27 cellular contexts compared by ENCODE assay signal in genomic region chrX:22148565-22148964, GRCh38.
DNase-seq lines count a peak whose midpoint lies in the region; ATAC-seq, FAIRE-seq and TF ChIP-seq lines count a peak whose summit lies in the region.
"Had no signal": no experiment of that assay in that cellular context is flagged by ENCODE, and none has a peak within 500 bp of the region (broad histone marks: within the 10 kb centered on the region; RNA-seq: fewer than 3 reads in every experiment).

No MANE protein-coding gene starts in this region.

- H3K27ac ChIP-seq in A549 (no peak overlapping the region), GM12878 (ENCODE audit: control insufficient read depth, insufficient read depth) (no peak overlapping the region), H1 (ENCODE audit: low read depth, low read length) (no peak overlapping the region)
- H3K27ac ChIP-seq: BLaER1 had no signal

- no TSS peak for BruUV-seq in GM12878 (replicated peaks; lab: Mats Ljungman, UMichigan)

- no peak overlapping the region for H2BK120ac ChIP-seq in H1 (replicated peaks; ENCODE audit: low read depth, low read length)

- no peak overlapping the region for H2AK5ac ChIP-seq in H1 (ENCODE audit: low read depth, low read length)

- H4K20me1 ChIP-seq in GM12878 (ENCODE audit: control insufficient read depth, insufficient read depth) (no peaks in the 10 kb centered on the region), H1 (replicated peaks in 1 of 2; ENCODE audit: control insufficient read depth in 1 of 2, insufficient read depth in 2 of 2, low read length in 2 of 2) (no peaks in the 10 kb centered on the region)
- H4K20me1 ChIP-seq: BLaER1 had no signal

- no peak overlapping the region for H2AFZ ChIP-seq in GM12878 (ENCODE audit: control insufficient read depth, low read depth, low read length)
- H2AFZ ChIP-seq in H1 (ENCODE audit: low read length): no peak overlapping the region

- H3K27me3 ChIP-seq in GM12878 (replicated peaks in 1 of 2; ENCODE audit: control insufficient read depth in 2 of 2, insufficient read depth in 2 of 2, low read length in 1 of 2) (no peaks in the 10 kb centered on the region), H1 (replicated peaks in 1 of 4; ENCODE audit: control insufficient read depth in 3 of 4, extremely low read depth in 1 of 4, insufficient read depth in 3 of 4, low read length in 3 of 4) (no peaks in the 10 kb centered on the region)
- H3K27me3 ChIP-seq: BE2C, BLaER1 had no signal

- no peak overlapping the region for H3K18ac ChIP-seq in H1 (ENCODE audit: extremely low read depth, low read length)

- H2BK15ac ChIP-seq in H1 (ENCODE audit: low read length): no peak overlapping the region

- H3K23ac ChIP-seq in H1 (ENCODE audit: insufficient read length): no peak overlapping the region

- SMC1A ChIA-PET in GM12878 (lab: Charles Lee; ENCODE audit: uncharacterized antibody, unreplicated experiment): interaction anchor here (0.6 kb wide), 1 partner anchor 12 kb away, joined by 3 read pairs; no protein-coding TSS in a partner anchor

- H3K36me3 ChIP-seq in GM12878 (ENCODE audit: control insufficient read depth in 2 of 2, insufficient read depth in 2 of 2, low read length in 1 of 2) (no peaks in the 10 kb centered on the region), H1 (ENCODE audit: control insufficient read depth in 2 of 4, insufficient read depth in 4 of 4, low read length in 3 of 4) (no peaks in the 10 kb centered on the region)
- H3K36me3 ChIP-seq: BE2C, BLaER1 had no signal

- H3K4me1 ChIP-seq in A549: no peaks in the 10 kb centered on the region
- H3K4me1 ChIP-seq in GM12878 (ENCODE audit: control insufficient read depth, insufficient read depth, low read length): no peaks in the 10 kb centered on the region
- H3K4me1 ChIP-seq in H1 (replicated peaks in 1 of 4; ENCODE audit: control insufficient read depth in 3 of 4, insufficient read depth in 4 of 4, low read length in 3 of 4): no peaks in the 10 kb centered on the region
- H3K4me1 ChIP-seq: BE2C had no signal

- FAIRE-seq in A549 (lab: Jason Lieb, UNC) (peak; percentile 97), G401.6 (lab: Jason Lieb, UNC) (peak; percentile 36), GM12878 (lab: Jason Lieb, UNC) (no peak), H1 (lab: Jason Lieb, UNC) (no peak)
- FAIRE-seq: A204.1, GM12892, GM18507 had no signal

- DNase-seq in A549 (ENCODE audit: low read depth in 1 of 2, low spot score in 1 of 2) (no peak), GM12878 (ENCODE audit: low read depth, low spot score) (no peak), H1 (ENCODE audit: low read depth in 1 of 2, low spot score in 2 of 2) (no peak), hepatic stellate cell (ENCODE audit: low spot score) (no peak), chondrocyte (ENCODE audit: low spot score) (no peak), AG20443 (ENCODE audit: low spot score) (no peak)
- no peak for DNase-seq in activated T-cell treated with anti-CD3 and anti-CD28 coated beads, Interleukin-2, amount 50 U/mL, for 1 hour
- DNase-seq: 8988T; BE2C; C1 segment of cervical spinal cord; CD4-positive, alpha-beta memory T cell; CD4-positive, CD25-positive, alpha-beta regulatory T cell; CD8-positive, alpha-beta memory T cell; COR-L47; DMS 273 treated with DMSO at 0.1 percent for 48 hours; DMS153; DMS53; DMS79; DND-41; EL; GF-D8 had no signal

- H3K4me3 ChIP-seq in A549 (no peak overlapping the region), GM12878 (no peak overlapping the region), H1 (ENCODE audit: extremely low read depth in 1 of 4, insufficient read depth in 2 of 4, low read depth in 3 of 4, low read length in 4 of 4) (no peak overlapping the region)
- H3K4me3 ChIP-seq: BLaER1 had no signal

- H3K23me2 ChIP-seq in H1 (ENCODE audit: low read depth, low read length): no peaks in the 10 kb centered on the region

- CTCF ChIA-PET in A549 (lab: Yijun Ruan, JAX) (interaction anchor here (2.8 kb wide), 1 partner anchor 13 kb away, joined by 7 read pairs; no protein-coding TSS in a partner anchor), GM12878 (lab: Yijun Ruan, JAX) (interaction anchor here (2.1 to 2.6 kb wide), 2 partner anchors 12 to 15 kb away, joined by 8 to 21 read pairs; no protein-coding TSS in a partner anchor), H1 (lab: Charles Lee; ENCODE audit: partially characterized antibody) (interaction anchor here (1.1 kb wide), 1 partner anchor 13 kb away, joined by 5 read pairs; no protein-coding TSS in a partner anchor)

- no peak overlapping the region for H3K4ac ChIP-seq in H1 (replicated peaks; ENCODE audit: insufficient read length, low read depth, low read length)

- H3K4me3 Mint-ChIP-seq in chondrocyte (ENCODE audit: unreplicated experiment): no peak overlapping the region
- H3K4me3 Mint-ChIP-seq: CD14-positive monocyte; CD4-positive, alpha-beta memory T cell; CD4-positive, CD25-positive, alpha-beta regulatory T cell; CD8-positive, alpha-beta memory T cell had no signal

- no peaks in the 10 kb centered on the region for H3K79me1 ChIP-seq in H1 (ENCODE audit: low read depth, low read length)

- intact Hi-C loops in GM12878 (cut with micrococcal nuclease; ENCODE audit: unreplicated experiment): no loop called here

- TF ChIP-seq EP300 in A549 (IDR thresholded peaks at IDR 0.05): no peak
- TF ChIP-seq EP300 in GM12878 (IDR thresholded peaks at IDR 0.05; ENCODE audit: borderline replicate concordance in 1 of 2, control insufficient read depth in 1 of 2, low read depth in 2 of 2, low read length in 2 of 2): no peak
- no peak for TF ChIP-seq EP300 in H1 (IDR thresholded peaks at IDR 0.05; ENCODE audit: borderline replicate concordance in 1 of 2, low read depth in 2 of 2, low read length in 2 of 2)

- H3K9ac ChIP-seq in GM12878 (ENCODE audit: control insufficient read depth, insufficient read depth, low read length): no peak overlapping the region
- H3K9ac ChIP-seq in H1 (replicated peaks in 1 of 4; ENCODE audit: extremely low read depth in 1 of 4, low read depth in 3 of 4, low read length in 3 of 4): no peak overlapping the region
- H3K9ac ChIP-seq: BLaER1 had no signal

- H3K9me3 Mint-ChIP-seq in chondrocyte (ENCODE audit: low read depth): peaks cover 7% of the 10 kb centered on the region
- H3K9me3 Mint-ChIP-seq: CD14-positive monocyte had no signal

- H4K8ac ChIP-seq in H1 (ENCODE audit: extremely low read depth, insufficient read depth, low read length): no peak overlapping the region

- TF ChIP-seq RAD21 in A549 (conservative IDR thresholded peaks at IDR 0.05 in 1 of 2, IDR thresholded peaks at IDR 0.05 in 1 of 2) (no peak), GM12878 (IDR thresholded peaks at IDR 0.05; ENCODE audit: insufficient read depth, low read depth, low read length) (no peak), H1 (IDR thresholded peaks at IDR 0.05 in 1 of 2, conservative IDR thresholded peaks at IDR 0.05 in 1 of 2; ENCODE audit: low read depth in 2 of 2, low read length in 2 of 2) (no peak)

- H4K91ac ChIP-seq in H1 (replicated peaks; ENCODE audit: insufficient read length, low read length): no peak overlapping the region

- 41% methylated on average over 2 of the region's 2 CpGs for WGBS in A549 (ENCODE audit: missing lambda C conversion rate)
- 2% methylated on average over 2 of the region's 2 CpGs for WGBS in GM12878 (ENCODE audit: insufficient coverage, insufficient replicate concordance, low lambda C conversion rate, missing lambda C conversion rate)
- WGBS in H1 (ENCODE audit: extremely low coverage in 1 of 2, insufficient coverage in 1 of 2, insufficient read length in 1 of 2, insufficient replicate concordance in 2 of 2, low coverage in 1 of 2, low lambda C conversion rate in 2 of 2, missing lambda C conversion rate in 1 of 2), 2 experiments: 93% methylated on average over 2 of the region's 2 CpGs; no CpG with 5 or more reads in 1 of the 2 experiments

- H3K79me2 ChIP-seq in GM12878 (ENCODE audit: control insufficient read depth, insufficient read depth, low read length): no peaks in the 10 kb centered on the region
- H3K79me2 ChIP-seq in H1 (ENCODE audit: control insufficient read depth in 1 of 2, insufficient read depth in 2 of 2, low read length in 2 of 2): no peaks in the 10 kb centered on the region

- no peak overlapping the region for H3K14ac ChIP-seq in H1 (ENCODE audit: insufficient read length)

- H3K36me3 Mint-ChIP-seq in chondrocyte (ENCODE audit: low read depth): no peaks in the 10 kb centered on the region
- H3K36me3 Mint-ChIP-seq: CD14-positive monocyte; CD4-positive, alpha-beta memory T cell; CD4-positive, CD25-positive, alpha-beta regulatory T cell; CD8-positive, alpha-beta memory T cell had no signal

- no peak overlapping the region for H2BK12ac ChIP-seq in H1 (ENCODE audit: low read depth, low read length)

- in situ Hi-C loops in GM12878 (cut with MboI): no loop called here

- H3K4me2 ChIP-seq in A549 (no peak overlapping the region), GM12878 (ENCODE audit: control insufficient read depth, insufficient read depth) (no peak overlapping the region), H1 (ENCODE audit: insufficient read depth in 1 of 2, low read depth in 2 of 2, low read length in 2 of 2) (no peak overlapping the region)
- H3K4me2 ChIP-seq: BLaER1 had no signal

- H2BK20ac ChIP-seq in H1 (ENCODE audit: low read length): no peak overlapping the region

- no peak overlapping the region for H3K56ac ChIP-seq in H1 (replicated peaks; ENCODE audit: insufficient read length, low read depth, low read length)

- TF ChIP-seq POLR2A in A549 (IDR thresholded peaks at IDR 0.05; ENCODE audit: low read length) (no peak), GM12878 (IDR thresholded peaks at IDR 0.05; ENCODE audit: low read depth, low read length) (no peak), H1 (IDR thresholded peaks at IDR 0.05; ENCODE audit: control extremely low read depth in 1 of 2, low read depth in 2 of 2, low read length in 2 of 2) (no peak)

- TF ChIP-seq CTCF in A549 (IDR thresholded peaks at IDR 0.05) (no peak), GM12878 (IDR thresholded peaks at IDR 0.05 in 2 of 3, conservative IDR thresholded peaks at IDR 0.05 in 1 of 3; ENCODE audit: control insufficient read depth in 2 of 3, extremely low read depth in 1 of 3, insufficient read depth in 1 of 3, low read depth in 3 of 3, low read length in 3 of 3) (no peak), H1 (IDR thresholded peaks at IDR 0.05; ENCODE audit: control extremely low read depth in 1 of 3, insufficient read depth in 1 of 3, low read depth in 1 of 3, low read length in 3 of 3) (no peak), chondrocyte (IDR thresholded peaks at IDR 0.05) (no peak)

- H3K9me3 ChIP-seq in A549 (no peaks in the 10 kb centered on the region), GM12878 (replicated peaks; ENCODE audit: control insufficient read depth, insufficient read depth, low read length) (no peaks in the 10 kb centered on the region), H1 (ENCODE audit: insufficient read depth in 2 of 2, low read depth in 1 of 2, low read length in 1 of 2) (no peaks in the 10 kb centered on the region)
- H3K9me3 ChIP-seq: BE2C had no signal

- peaks cover 25% of the 10 kb centered on the region for H3K4me1 Mint-ChIP-seq in chondrocyte (ENCODE audit: low read depth)
- H3K4me1 Mint-ChIP-seq: CD14-positive monocyte; CD4-positive, alpha-beta memory T cell; CD4-positive, CD25-positive, alpha-beta regulatory T cell; CD8-positive, alpha-beta memory T cell had no signal

- no peaks in the 10 kb centered on the region for H3K27me3 Mint-ChIP-seq in chondrocyte (ENCODE audit: low read depth)
- H3K27me3 Mint-ChIP-seq: CD4-positive, alpha-beta memory T cell; CD4-positive, CD25-positive, alpha-beta regulatory T cell had no signal

- H4K5ac ChIP-seq in H1 (ENCODE audit: insufficient read length, low read depth, low read length): no peak overlapping the region

- H2BK5ac ChIP-seq in H1 (ENCODE audit: low read depth, low read length): no peak overlapping the region

- no peak overlapping the region for H3K27ac Mint-ChIP-seq in chondrocyte (ENCODE audit: unreplicated experiment)
- H3K27ac Mint-ChIP-seq: CD14-positive monocyte; CD4-positive, alpha-beta memory T cell; CD4-positive, CD25-positive, alpha-beta regulatory T cell; CD8-positive, alpha-beta memory T cell had no signal

- POLR2A ChIA-PET in A549 (lab: Yijun Ruan, JAX) (no interaction called here), GM12878 (lab: Charles Lee) (no interaction called here), H1 (lab: Charles Lee; ENCODE audit: partially characterized antibody) (no interaction called here)

- ATAC-seq in A549 (no peak), GM12878 (no peak)

- RAD21 ChIA-PET in GM12878 (lab: Charles Lee; ENCODE audit: unreplicated experiment): interaction anchor here (1.6 kb wide), 1 partner anchor 10 kb away, joined by 4 read pairs; no protein-coding TSS in a partner anchor
